Comparison of ENCODE assay signal across 23 cellular contexts in genomic region chr7:133502498-133502897, GRCh38.
"Had no signal": no experiment of that assay in that cellular context is flagged by ENCODE, and none has a peak within 500 bp of the region (broad histone marks: within the 10 kb centered on the region; RNA-seq: fewer than 3 reads in every experiment).

No MANE protein-coding gene starts in this region.

- H3K4me3 Mint-ChIP-seq: naive B cell; nephron; stimulated activated naive B cell treated with anti-CD40 and anti-IgM and Interleukin-4, amounts not matched to agents 10 μg/mL and 1 μg/mL and 100 μg/mL, for 72 hours; stimulated activated naive CD8-positive, alpha-beta T cell treated with anti-CD3 and anti-CD28 coated beads, Interleukin-15, amount 100 ng/mL, for 72 hours had no signal

- H3K27me3 Mint-ChIP-seq: naive B cell; stimulated activated naive B cell treated with anti-CD40 and anti-IgM and Interleukin-4, amounts not matched to agents 10 μg/mL and 1 μg/mL and 100 μg/mL, for 72 hours; stimulated activated naive CD8-positive, alpha-beta T cell treated with anti-CD3 and anti-CD28 coated beads, Interleukin-15, amount 100 ng/mL, for 72 hours had no signal

- H3K27ac ChIP-seq: dorsolateral prefrontal cortex, hepatocyte, parathyroid adenoma, psoas muscle, spleen, testis, tibial nerve, upper lobe of right lung, vagina had no signal

- H3K79me2 ChIP-seq: hepatocyte, parathyroid adenoma had no signal

- DNase-seq: dorsolateral prefrontal cortex; effector CD8-positive, alpha-beta T cell; foreskin melanocyte; head of caudate nucleus; kidney; left cardiac atrium; mesendoderm; naive B cell; psoas muscle; spleen; stimulated activated CD4-positive, alpha-beta T cell treated with anti-CD3 and anti-CD28 coated beads, Interleukin-15, amount 100 ng/mL, for 24 hours; stimulated activated CD4-positive, alpha-beta T cell treated with anti-CD3 and anti-CD28 coated beads, Interleukin-1b, Interleukin-23, amount 100 ng/mL, for 48 hours; stimulated activated CD4-positive, alpha-beta T cell treated with anti-CD3 and anti-CD28 coated beads, Interleukin-4, amount 100 ng/mL, for 4 hours; stimulated activated naive B cell treated with anti-CD40 and anti-IgM and Interleukin-4, amounts not matched to agents 10 μg/mL and 1 μg/mL and 100 μg/mL, for 72 hours; stimulated activated naive CD8-positive, alpha-beta T cell treated with anti-CD3 and anti-CD28 coated beads, Interleukin-15, amount 100 ng/mL, for 72 hours; testis; upper lobe of right lung had no signal

- H3K27ac Mint-ChIP-seq: naive B cell; nephron; stimulated activated naive B cell treated with anti-CD40 and anti-IgM and Interleukin-4, amounts not matched to agents 10 μg/mL and 1 μg/mL and 100 μg/mL, for 72 hours; stimulated activated naive CD8-positive, alpha-beta T cell treated with anti-CD3 and anti-CD28 coated beads, Interleukin-15, amount 100 ng/mL, for 72 hours had no signal

- H3K4me1 ChIP-seq: parathyroid adenoma, testis, vagina had no signal

- H3K4me1 Mint-ChIP-seq: stimulated activated naive B cell treated with anti-CD40 and anti-IgM and Interleukin-4, amounts not matched to agents 10 μg/mL and 1 μg/mL and 100 μg/mL, for 72 hours; stimulated activated naive CD8-positive, alpha-beta T cell treated with anti-CD3 and anti-CD28 coated beads, Interleukin-15, amount 100 ng/mL, for 72 hours had no signal

- H2AFZ ChIP-seq: hepatocyte, parathyroid adenoma had no signal

- H3K4me2 ChIP-seq: hepatocyte had no signal

- H3K27me3 ChIP-seq: dorsolateral prefrontal cortex, hepatocyte, spleen, testis, tibial nerve, upper lobe of right lung, vagina had no signal

- H3K9me3 ChIP-seq: psoas muscle, spleen, testis, tibial nerve, upper lobe of right lung, vagina had no signal

- H3K9me3 Mint-ChIP-seq: naive B cell; nephron; stimulated activated naive B cell treated with anti-CD40 and anti-IgM and Interleukin-4, amounts not matched to agents 10 μg/mL and 1 μg/mL and 100 μg/mL, for 72 hours; stimulated activated naive CD8-positive, alpha-beta T cell treated with anti-CD3 and anti-CD28 coated beads, Interleukin-15, amount 100 ng/mL, for 72 hours had no signal

- H3K36me3 ChIP-seq: spleen, tibial nerve, upper lobe of right lung, vagina had no signal

- ATAC-seq: left cardiac atrium; sciatic nerve; stimulated activated naive B cell treated with anti-CD40 and anti-IgM and Interleukin-4, amounts not matched to agents 10 μg/mL and 1 μg/mL and 100 μg/mL, for 72 hours; stimulated activated naive CD8-positive, alpha-beta T cell treated with anti-CD3 and anti-CD28 coated beads, Interleukin-15, amount 100 ng/mL, for 72 hours; upper lobe of right lung had no signal

- H3K4me3 ChIP-seq: dorsolateral prefrontal cortex, hepatocyte, psoas muscle, spleen, testis, tibial nerve, upper lobe of right lung, vagina had no signal
